ENCODE assay signal across 20 cellular contexts in the genomic region with DNA sequence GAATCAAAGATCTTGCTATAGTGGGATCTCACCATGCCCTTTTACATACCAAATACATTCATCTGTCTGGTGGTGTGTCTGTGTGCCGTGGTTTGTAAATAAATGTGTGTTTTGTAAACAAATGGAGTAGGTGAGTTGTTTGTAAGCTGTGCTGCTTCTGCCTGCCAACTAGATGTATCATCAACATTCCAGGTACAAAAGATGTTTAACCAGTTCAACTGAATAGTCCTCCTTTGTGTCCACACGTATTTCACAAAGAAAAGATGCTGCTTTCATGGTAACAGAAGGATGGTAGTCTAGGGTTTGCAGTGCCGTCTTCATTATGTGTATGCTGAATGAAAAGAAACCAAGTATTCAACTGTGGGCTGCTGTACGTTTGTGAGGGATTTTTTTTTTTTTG.
A peak's percentile ranks its signal among the peaks of the same experiment; 100 is the strongest.
DNase-seq lines count a peak whose midpoint lies in the region; ATAC-seq and TF ChIP-seq lines count a peak whose summit lies in the region.
"Had no signal": no experiment of that assay in that cellular context is flagged by ENCODE, and none has a peak within 500 bp of the region (broad histone marks: within the 10 kb centered on the region; RNA-seq: fewer than 3 reads in every experiment).

No MANE protein-coding gene starts in this region.

- no peaks in the 10 kb centered on the region for H3K27me3 ChIP-seq in foreskin keratinocyte
- H3K27me3 ChIP-seq: gastrocnemius medialis, ovary, sigmoid colon had no signal

- peak; percentile 82 for ATAC-seq in foreskin keratinocyte
- no peak for ATAC-seq in GM21737 (IDR thresholded peaks at IDR 0.05; ENCODE audit: unreplicated experiment)
- no peak for ATAC-seq in HG02610 (IDR thresholded peaks at IDR 0.05; ENCODE audit: unreplicated experiment)
- no peak for ATAC-seq in GM18502 (IDR thresholded peaks at IDR 0.05; ENCODE audit: poor library complexity, unreplicated experiment)
- ATAC-seq: activated CD4-positive, alpha-beta T cell treated with anti-CD3 and anti-CD28 coated beads for 36 hours; gastrocnemius medialis; SK-N-SH treated with all-trans-retinoic acid at 6 μM for 48 hours had no signal

- no peaks in the 10 kb centered on the region for H3K4me1 ChIP-seq in foreskin keratinocyte
- H3K4me1 ChIP-seq: gastrocnemius medialis had no signal

- no peak for TF ChIP-seq CTCF in foreskin keratinocyte (conservative IDR thresholded peaks at IDR 0.05)

- no peak overlapping the region for H3K27ac ChIP-seq in foreskin keratinocyte
- H3K27ac ChIP-seq: gastrocnemius medialis, HL-60, ovary, sigmoid colon had no signal

- DNase-seq in COR-L47 (lab: John Stamatoyannopoulos, UW) (peak; percentile 41), ELF-1 (ENCODE audit: low read depth, low spot score) (peak; percentile 53), NCI-H345 (lab: John Stamatoyannopoulos, UW) (peak; percentile 69), foreskin keratinocyte (peak; percentile 29 to 75), inferior parietal cortex (ENCODE audit: extremely low spot score) (no peak)
- DNase-seq: activated CD4-positive, alpha-beta T cell treated with anti-CD3 and anti-CD28 coated beads for 36 hours; activated gamma-delta T cell treated with Interleukin-2 at 50 U/mL for 16 hours; anterior cingulate cortex; gastrocnemius medialis; GOT3; KG1; NCI-H1092 treated with DMSO at 0.1 percent for 48 hours; ovary; sigmoid colon; T1000 had no signal
